ENCODE assay signal across 8 cellular contexts in genomic region chrX:52261463-52262194, GRCh38.
DNase-seq lines count a peak whose midpoint lies in the region; ATAC-seq and FAIRE-seq lines count a peak whose summit lies in the region.

No MANE protein-coding gene starts in this region.

- H3K4me3 ChIP-seq in BLaER1 treated with 17β-estradiol and CSF1 and Interleukin-3, amounts not matched to agents 10 nM and 100 nM: peak overlapping the region; percentile 54 to 76 (median 62)

- FAIRE-seq in GM19239 (lab: Jason Lieb, UNC) (peak; percentile 99), colon (lab: Jason Lieb, UNC) (peak; percentile 64)

- peak; percentile 97 for ATAC-seq in HG03442 (IDR thresholded peaks at IDR 0.05; ENCODE audit: unreplicated experiment)
- ATAC-seq in left colon: peak; percentile 100

- peaks cover 46 to 70% (median 63%) of the 10 kb centered on the region in 11 experiments for H3K27me3 ChIP-seq in BLaER1 treated with 17β-estradiol and CSF1 and Interleukin-3, amounts not matched to agents 10 nM and 100 nM

- intact Hi-C loops in left colon (cut with DNase I, micrococcal nuclease): no loop called here

- peaks cover 14 to 28% (median 21%) of the 10 kb centered on the region in 10 experiments for H3K4me1 ChIP-seq in BLaER1 treated with 17β-estradiol and CSF1 and Interleukin-3, amounts not matched to agents 10 nM and 100 nM

- peak; percentile 48 for DNase-seq in GM19239 (ENCODE audit: insufficient read length, low spot score)
- DNase-seq in NCI-H510A (lab: John Stamatoyannopoulos, UW): peak; percentile 78
- peak; percentile 88 to 94 for DNase-seq in activated CD4-positive, alpha-beta T cell treated with anti-CD3 and anti-CD28 coated beads for 4 hours
- DNase-seq in left colon: peak; percentile 97 to 99
- peak; percentile 79 to 96 for DNase-seq in stimulated activated CD4-positive, alpha-beta T cell treated with anti-CD3 and anti-CD28 coated beads, Interleukin-1b, Interleukin-23, amount 100 ng/mL, for 4 hours (ENCODE audit: low read depth in 2 of 2)

- H3K36me3 ChIP-seq in BLaER1 treated with 17β-estradiol and CSF1 and Interleukin-3, amounts not matched to agents 10 nM and 100 nM: no peaks in the 10 kb centered on the region

- H3K4me2 ChIP-seq in BLaER1 treated with 17β-estradiol and CSF1 and Interleukin-3, amounts not matched to agents 10 nM and 100 nM: peak overlapping the region; percentile 74 to 95 (median 82)

- H4K20me1 ChIP-seq in BLaER1 treated with 17β-estradiol and CSF1 and Interleukin-3, amounts not matched to agents 10 nM and 100 nM: no peaks in the 10 kb centered on the region

- H3K27ac ChIP-seq in BLaER1 treated with 17β-estradiol and CSF1 and Interleukin-3, amounts not matched to agents 10 nM and 100 nM: peak overlapping the region; percentile 79 to 91 (median 85)

- H3K9ac ChIP-seq in BLaER1 treated with 17β-estradiol and CSF1 and Interleukin-3, amounts not matched to agents 10 nM and 100 nM: peak overlapping the region; percentile 71 to 87 (median 84)

- no peaks in the 10 kb centered on the region for H3K9me3 ChIP-seq in BLaER1 treated with 17β-estradiol and CSF1 and Interleukin-3, amounts not matched to agents 10 nM and 100 nM (replicated peaks in 1 of 11)

Comparison
In these comparisons a context has a peak if more than half of its experiments do, and no peak if none do; other contexts are left out.
1. Peak in every context shown above with its lines: DNase-seq, ATAC-seq, H3K4me3 ChIP-seq and H3K27ac ChIP-seq.
2. DNase-seq: peak in every context shown above with its lines; median percentile 98 in left colon; 91 in activated CD4-positive, alpha-beta T cell treated with anti-CD3 and anti-CD28 coated beads for 4 hours; 88 in stimulated activated CD4-positive, alpha-beta T cell treated with anti-CD3 and anti-CD28 coated beads, Interleukin-1b, Interleukin-23, amount 100 ng/mL, for 4 hours; 78 in NCI-H510A; 48 in GM19239.